ENCODE assay signal across 12 cellular contexts in genomic region chr15:35305906-35306305, GRCh38.
DNase-seq lines count a peak whose midpoint lies in the region; ATAC-seq and TF ChIP-seq lines count a peak whose summit lies in the region.
"Had no signal": no experiment of that assay in that cellular context is flagged by ENCODE, and none has a peak within 500 bp of the region (broad histone marks: within the 10 kb centered on the region; RNA-seq: fewer than 3 reads in every experiment).

No MANE protein-coding gene starts in this region.

- no peak overlapping the region for H3K4me2 ChIP-seq in mammary epithelial cell (ENCODE audit: insufficient read depth, low read depth, low read length)

- H3K4me1 ChIP-seq in mammary epithelial cell (ENCODE audit: insufficient read depth, low read length): peaks cover 23% of the 10 kb centered on the region

- H4K20me1 ChIP-seq in mammary epithelial cell (ENCODE audit: insufficient read depth, low read length): no peaks in the 10 kb centered on the region

- intact Hi-C loops in mammary epithelial cell (cut with micrococcal nuclease): loop anchor here (5.0 kb wide), 1 partner anchor 136 kb away; no protein-coding TSS in a partner anchor

- no peak overlapping the region for H3K9ac ChIP-seq in mammary epithelial cell (ENCODE audit: insufficient read depth, low read length)

- H2AFZ ChIP-seq in mammary epithelial cell (ENCODE audit: low read depth, low read length): no peak overlapping the region

- DNase-seq in ACHN (peak; percentile 36), mammary epithelial cell (peak; percentile 55), lung microvascular endothelial cell (ENCODE audit: low read depth in 2 of 2) (peak; percentile 19 to 98), medulla oblongata (ENCODE audit: extremely low spot score) (no peak)
- no peak for DNase-seq in activated CD8-positive, alpha-beta memory T cell treated with anti-CD3 and anti-CD28 coated beads, Interleukin-2, amount 50 U/mL, for 4 hours
- DNase-seq in activated CD4-positive, alpha-beta T cell treated with anti-CD3 and anti-CD28 coated beads for 4 hours: no peak
- DNase-seq: activated CD4-positive, CD25-positive, alpha-beta regulatory T cell; NCI-H1436 treated with DMSO at 0.1 percent for 48 hours had no signal

- CTCF ChIA-PET in mammary epithelial cell (lab: Charles Lee; ENCODE audit: low non-redundant PET): interaction anchor here (0.5 kb wide), 1 partner anchor 12 kb away, joined by 4 read pairs; no protein-coding TSS in a partner anchor

- no peaks in the 10 kb centered on the region for H3K36me3 ChIP-seq in mammary epithelial cell (ENCODE audit: insufficient read depth, low read length)

- in situ Hi-C loops in ACHN (cut with HindIII; ENCODE audit: low pct_ligation_motif_present, low pct_unique_long_range_greater_than_20kb, low sequenced_read_pairs) (no loop called here), mammary epithelial cell (cut with MboI; ENCODE audit: low sequenced_read_pairs in 2 of 2) (no loop called here)

- H3K9me3 ChIP-seq in mammary epithelial cell (replicated peaks; ENCODE audit: insufficient read depth, low read length): no peaks in the 10 kb centered on the region

- H3K79me2 ChIP-seq in mammary epithelial cell (ENCODE audit: insufficient read depth, low read length): no peaks in the 10 kb centered on the region

- dilution Hi-C loops in mammary epithelial cell (cut with HindIII; ENCODE audit: low sequenced_read_pairs): no loop called here

- no peaks in the 10 kb centered on the region for H3K27me3 ChIP-seq in mammary epithelial cell (ENCODE audit: insufficient read depth, low read length)

- TF ChIP-seq CTCF in mammary epithelial cell (conservative IDR thresholded peaks at IDR 0.05 in 1 of 2, IDR thresholded peaks at IDR 0.05 in 1 of 2; ENCODE audit: extremely low read depth in 1 of 2, insufficient read depth in 1 of 2, low read depth in 1 of 2, low read length in 2 of 2): no peak

- no peak overlapping the region for H3K4me3 ChIP-seq in mammary epithelial cell (replicated peaks in 1 of 3; ENCODE audit: insufficient read depth in 1 of 3, low read depth in 2 of 3, low read length in 3 of 3)

- peak; percentile 64 for ATAC-seq in HG03432 (IDR thresholded peaks at IDR 0.05; ENCODE audit: unreplicated experiment)
- ATAC-seq in GM19023 (IDR thresholded peaks at IDR 0.05; ENCODE audit: unreplicated experiment): no peak
- ATAC-seq: activated naive CD4-positive, alpha-beta T cell treated with anti-CD3 and anti-CD28 coated beads, Interleukin-2, amount 50 U/mL, for 72 hours had no signal

- BruUV-seq in mammary epithelial cell (replicated peaks; lab: Mats Ljungman, UMichigan): no TSS peak

- H3K27ac ChIP-seq in mammary epithelial cell (ENCODE audit: insufficient read depth, low read depth, low read length): no peak overlapping the region
- H3K27ac ChIP-seq: C4-2B had no signal

Comparison
In these comparisons a context has a peak if more than half of its experiments do, and no peak if none do; other contexts are left out.
1. DNase-seq: peak in ACHN (single experiment), mammary epithelial cell (single experiment) and lung microvascular endothelial cell (2 of 2); none in activated CD8-positive, alpha-beta memory T cell treated with anti-CD3 and anti-CD28 coated beads, Interleukin-2, amount 50 U/mL, for 4 hours (single experiment), activated CD4-positive, alpha-beta T cell treated with anti-CD3 and anti-CD28 coated beads for 4 hours (0 of 2) and medulla oblongata (single experiment).